In the genomic region with DNA sequence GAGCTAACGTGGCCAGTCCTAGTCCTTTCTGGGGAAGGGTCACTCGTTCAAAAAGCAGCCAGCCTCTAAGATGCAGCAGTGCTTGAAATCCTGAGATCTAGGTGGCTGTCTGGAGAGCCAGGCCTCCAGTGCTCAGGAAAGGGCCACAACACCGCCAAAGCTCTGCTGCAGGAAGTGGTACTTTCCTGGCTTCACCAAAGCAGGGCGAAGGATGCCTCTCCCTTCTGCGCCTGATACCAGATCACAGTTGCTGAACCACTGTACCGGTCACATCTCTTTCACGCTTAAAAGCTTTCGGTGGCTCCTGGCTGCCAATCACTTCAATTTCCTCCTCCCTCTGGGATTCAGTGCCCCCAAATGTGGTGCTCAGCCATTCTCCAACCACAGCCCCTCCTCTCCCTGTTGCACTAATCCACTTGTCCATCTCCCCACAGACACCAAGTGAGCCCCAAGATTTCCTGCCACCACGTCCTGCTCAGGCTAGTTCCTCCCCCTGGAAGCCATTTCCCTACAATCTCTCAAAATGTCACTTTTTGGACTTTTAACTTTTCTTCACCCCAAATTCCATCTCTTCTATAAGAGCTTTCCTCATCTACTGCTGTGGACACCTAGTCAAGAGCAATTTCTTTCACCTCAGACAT, we compare ENCODE assay signal across 8 cellular contexts.
A peak's percentile ranks its signal among the peaks of the same experiment; 100 is the strongest.
DNase-seq lines count a peak whose midpoint lies in the region; ATAC-seq and TF ChIP-seq lines count a peak whose summit lies in the region.
"Had no signal": no experiment of that assay in that cellular context is flagged by ENCODE, and none has a peak within 500 bp of the region (broad histone marks: within the 10 kb centered on the region; RNA-seq: fewer than 3 reads in every experiment).

No MANE protein-coding gene starts in this region.

- CTCF ChIA-PET in activated B cell treated with CpG ODN at 0.5 μM for 24 hours (lab: Charles Lee) = interaction anchor here (1.1 kb wide), 1 partner anchor 43 kb away, joined by 3 read pairs; no protein-coding TSS in a partner anchor

- DNase-seq in activated B cell treated with CpG ODN at 0.5 μM for 24 hours = no peak
- no peak for DNase-seq in ascending aorta (ENCODE audit: low spot score in 2 of 2)
- DNase-seq in stimulated activated effector memory CD8-positive, alpha-beta T cell treated with anti-CD3 and anti-CD28 coated beads, Interleukin-12 subunit alpha, Interleukin-12 subunit beta, amount 100 ng/mL, for 72 hours (ENCODE audit: low spot score in 2 of 2) = no peak
- DNase-seq in right lobe of liver = no peak
- DNase-seq in SIG-M5 treated with dmso at 0.1 percent for 504 hours (lab: John Stamatoyannopoulos, UW; ENCODE audit: unreplicated experiment) = no peak
- DNase-seq: NCI-H524 treated with DMSO at 0.1 percent for 48 hours had no signal

- ATAC-seq in activated B cell treated with CpG ODN at 0.5 μM for 24 hours (ENCODE audit: low read depth) (peak; percentile 56), HG03469 (IDR thresholded peaks at IDR 0.05; ENCODE audit: unreplicated experiment) (no peak), right lobe of liver (no peak)
- peak; percentile 81 for ATAC-seq in stimulated activated effector memory CD8-positive, alpha-beta T cell treated with anti-CD3 and anti-CD28 coated beads, Interleukin-12 subunit alpha, Interleukin-12 subunit beta, amount 100 ng/mL, for 72 hours

- intact Hi-C loops in activated B cell treated with CpG ODN at 0.5 μM for 24 hours (cut with micrococcal nuclease) (loop anchor here (5.0 kb wide), 1 partner anchor 73 kb away; no protein-coding TSS in a partner anchor), ascending aorta (cut with DNase I) (loop anchor here (2.0 to 10.0 kb wide), 4 partner anchors 162 to 897 kb away; no protein-coding TSS in a partner anchor), right lobe of liver (cut with DNase I) (loop anchor here in 1 of 2 donors (10.0 kb wide), 1 partner anchor 235 kb away; no protein-coding TSS in a partner anchor)

- H3K36me3 ChIP-seq in KOPT-K1 (ENCODE audit: insufficient read depth, low read length) (no peaks in the 10 kb centered on the region), ascending aorta (no peaks in the 10 kb centered on the region), right lobe of liver (no peaks in the 10 kb centered on the region)

- H3K4me1 Mint-ChIP-seq in activated B cell treated with CpG ODN at 0.5 μM for 24 hours = peaks cover 12% of the 10 kb centered on the region
- peaks cover 15% of the 10 kb centered on the region for H3K4me1 Mint-ChIP-seq in stimulated activated effector memory CD8-positive, alpha-beta T cell treated with anti-CD3 and anti-CD28 coated beads, Interleukin-12 subunit alpha, Interleukin-12 subunit beta, amount 100 ng/mL, for 72 hours

- H3K4me3 ChIP-seq in ascending aorta (no peak overlapping the region), right lobe of liver (no peak overlapping the region)

- H3K27ac ChIP-seq in KOPT-K1 (ENCODE audit: low read depth, low read length, poor library complexity, severe bottlenecking) (peak overlapping the region; percentile 41), ascending aorta (peak overlapping the region; percentile 88 to 93), right lobe of liver (no peak overlapping the region)

- no peaks in the 10 kb centered on the region for H3K36me3 Mint-ChIP-seq in activated B cell treated with CpG ODN at 0.5 μM for 24 hours (ENCODE audit: low read depth)
- no peaks in the 10 kb centered on the region for H3K36me3 Mint-ChIP-seq in stimulated activated effector memory CD8-positive, alpha-beta T cell treated with anti-CD3 and anti-CD28 coated beads, Interleukin-12 subunit alpha, Interleukin-12 subunit beta, amount 100 ng/mL, for 72 hours

- H3K4me3 Mint-ChIP-seq in activated B cell treated with CpG ODN at 0.5 μM for 24 hours = no peak overlapping the region
- peak overlapping the region; percentile 23 for H3K4me3 Mint-ChIP-seq in stimulated activated effector memory CD8-positive, alpha-beta T cell treated with anti-CD3 and anti-CD28 coated beads, Interleukin-12 subunit alpha, Interleukin-12 subunit beta, amount 100 ng/mL, for 72 hours

- TF ChIP-seq CTCF in activated B cell treated with CpG ODN at 0.5 μM for 24 hours (IDR thresholded peaks at IDR 0.05) = no peak
- TF ChIP-seq CTCF in ascending aorta (IDR thresholded peaks at IDR 0.05) = no peak
- no peak for TF ChIP-seq CTCF in right lobe of liver (IDR thresholded peaks at IDR 0.05)

- no peaks in the 10 kb centered on the region for H3K9me3 ChIP-seq in KOPT-K1 (ENCODE audit: insufficient read depth, low read length, poor library complexity, severe bottlenecking)
- H3K9me3 ChIP-seq in ascending aorta = no peaks in the 10 kb centered on the region
- no peaks in the 10 kb centered on the region for H3K9me3 ChIP-seq in right lobe of liver

- no peak overlapping the region for H3K27ac Mint-ChIP-seq in activated B cell treated with CpG ODN at 0.5 μM for 24 hours
- peak overlapping the region; percentile 14 for H3K27ac Mint-ChIP-seq in stimulated activated effector memory CD8-positive, alpha-beta T cell treated with anti-CD3 and anti-CD28 coated beads, Interleukin-12 subunit alpha, Interleukin-12 subunit beta, amount 100 ng/mL, for 72 hours

- H3K4me1 ChIP-seq in ascending aorta (peaks cover 8 to 31% of the 10 kb centered on the region in 2 donors), right lobe of liver (no peaks in the 10 kb centered on the region)

- 67% methylated on average over 3 of the region's 9 CpGs for WGBS in right lobe of liver (ENCODE audit: insufficient coverage, low coverage, low lambda C conversion rate, missing lambda C conversion rate)

- no peaks in the 10 kb centered on the region for H3K9me3 Mint-ChIP-seq in activated B cell treated with CpG ODN at 0.5 μM for 24 hours
- no peaks in the 10 kb centered on the region for H3K9me3 Mint-ChIP-seq in stimulated activated effector memory CD8-positive, alpha-beta T cell treated with anti-CD3 and anti-CD28 coated beads, Interleukin-12 subunit alpha, Interleukin-12 subunit beta, amount 100 ng/mL, for 72 hours

- POLR2A ChIA-PET in activated B cell treated with CpG ODN at 0.5 μM for 24 hours (lab: Charles Lee) = interaction anchor here (0.5 kb wide), 2 partner anchors 76 to 350 kb away, joined by 3 read pairs; no protein-coding TSS in a partner anchor

- peaks cover 1% of the 10 kb centered on the region for H3K27me3 Mint-ChIP-seq in activated B cell treated with CpG ODN at 0.5 μM for 24 hours

- no peak for TF ChIP-seq POLR2A in right lobe of liver (IDR thresholded peaks at IDR 0.05)

- H3K27me3 ChIP-seq in ascending aorta = no peaks in the 10 kb centered on the region
- no peaks in the 10 kb centered on the region for H3K27me3 ChIP-seq in right lobe of liver

Comparison
In these comparisons a context has a peak if more than half of its experiments do, and no peak if none do; other contexts are left out.
1. H3K27ac ChIP-seq: peak in KOPT-K1 (single experiment) and ascending aorta (2 of 2); none in right lobe of liver (0 of 3).
2. ATAC-seq: peak in activated B cell treated with CpG ODN at 0.5 μM for 24 hours (single experiment) and stimulated activated effector memory CD8-positive, alpha-beta T cell treated with anti-CD3 and anti-CD28 coated beads, Interleukin-12 subunit alpha, Interleukin-12 subunit beta, amount 100 ng/mL, for 72 hours (single experiment); none in HG03469 (single experiment) and right lobe of liver (0 of 4).